In genomic region chr9:115808695-115809094, GRCh38 we compare ENCODE assay signal across 26 cellular contexts.
DNase-seq lines count a peak whose midpoint lies in the region; ATAC-seq and TF ChIP-seq lines count a peak whose summit lies in the region.
"Had no signal": no experiment of that assay in that cellular context is flagged by ENCODE, and none has a peak within 500 bp of the region (broad histone marks: within the 10 kb centered on the region; RNA-seq: fewer than 3 reads in every experiment).

No MANE protein-coding gene starts in this region.

- H2BK20ac ChIP-seq in IMR-90 (ENCODE audit: low read depth, low read length) = peak overlapping the region; percentile 59; the same call in 1 of the 2 replicates

- H3K9me1 ChIP-seq in IMR-90 (ENCODE audit: insufficient read depth, low read length) = no peaks in the 10 kb centered on the region

- no peak for TF ChIP-seq RAD21 in IMR-90 (IDR thresholded peaks at IDR 0.05; ENCODE audit: low read length)

- no CpG with 5 or more reads among the region's 5 CpGs for WGBS in IMR-90 (ENCODE audit: extremely low coverage in 2 of 2, insufficient read length in 1 of 2), 2 experiments

- in situ Hi-C loops in IMR-90 (cut with MboI; ENCODE audit: low sequenced_read_pairs) = no loop called here

- no peak overlapping the region for H4K8ac ChIP-seq in IMR-90 (ENCODE audit: low read depth in 2 of 2, low read length in 2 of 2)

- H2BK120ac ChIP-seq in IMR-90 (ENCODE audit: low read depth, low read length) = peak overlapping the region; percentile 21; the same call in 1 of the 2 replicates

- no TSS peak for BruUV-seq in IMR-90 (replicated peaks; lab: Mats Ljungman, UMichigan)

- peak overlapping the region; percentile 19; the same call in 1 of the 2 replicates for H3K27ac ChIP-seq in IMR-90 (ENCODE audit: insufficient read depth, low read length)
- H3K27ac ChIP-seq: dorsolateral prefrontal cortex, gastroesophageal sphincter, pancreas, right atrium auricular region, spleen, thoracic aorta had no signal

- no peaks in the 10 kb centered on the region for H3K79me1 ChIP-seq in IMR-90 (ENCODE audit: low read depth in 1 of 2, low read length in 2 of 2)

- H3K23ac ChIP-seq in IMR-90 (ENCODE audit: low read depth, low read length) = no peak overlapping the region

- intact Hi-C loops in IMR-90 (cut with micrococcal nuclease) = loop anchor here (5.0 kb wide), 2 partner anchors 216 to 344 kb away; partner anchors contain the start of gene PAPPA

- no peak overlapping the region for H4K91ac ChIP-seq in IMR-90 (ENCODE audit: insufficient read depth, low read depth, low read length)

- no peaks in the 10 kb centered on the region for H3K9me3 ChIP-seq in IMR-90 (ENCODE audit: control insufficient read depth, insufficient read depth, low read length)
- H3K9me3 ChIP-seq: pancreas, right atrium auricular region, thoracic aorta had no signal

- no peak overlapping the region for H3K4ac ChIP-seq in IMR-90 (ENCODE audit: low read depth, low read length)

- no peak overlapping the region for H2BK5ac ChIP-seq in IMR-90 (ENCODE audit: low read depth, low read length, poor library complexity, severe bottlenecking)

- TF ChIP-seq POLR2A in IMR-90 (IDR thresholded peaks at IDR 0.05; ENCODE audit: low read depth, low read length) = no peak

- H3K18ac ChIP-seq in IMR-90 (ENCODE audit: low read depth, low read length) = no peak overlapping the region

- H4K5ac ChIP-seq in IMR-90 (ENCODE audit: low read depth, low read length) = no peak overlapping the region

- H3K9ac ChIP-seq in IMR-90 (ENCODE audit: low read depth, low read length) = no peak overlapping the region

- H3K4me1 ChIP-seq in IMR-90 (ENCODE audit: control insufficient read depth, insufficient read depth, low read length) = peaks cover 6% of the 10 kb centered on the region
- H3K4me1 ChIP-seq: gastroesophageal sphincter, right atrium auricular region, spleen had no signal

- ATAC-seq in IMR-90 (ENCODE audit: low read depth) = peak; percentile 87
- ATAC-seq: gastroesophageal sphincter; left ventricle myocardium superior; natural killer cell treated with Interleukin-12 subunit alpha and Interleukin-12 subunit beta and Interleukin-15 and Interleukin-18, amount 100 ng/mL, for 72 hours had no signal

- no peak overlapping the region for H3K14ac ChIP-seq in IMR-90 (replicated peaks; ENCODE audit: low read depth, low read length)

- dilution Hi-C loops in IMR-90 (cut with HindIII; ENCODE audit: low sequenced_read_pairs, unreplicated experiment) = no loop called here

- no peak overlapping the region for H2BK15ac ChIP-seq in IMR-90 (ENCODE audit: low read depth, low read length)

- DNase-seq in IMR-90 = peak; percentile 88
- DNase-seq in astrocyte of the hippocampus (ENCODE audit: low read depth, low spot score) = peak; percentile 44
- DNase-seq in fibroblast of pulmonary artery (ENCODE audit: low read depth) = peak; percentile 26
- DNase-seq in COR-L47 (lab: John Stamatoyannopoulos, UW) = no peak
- no peak for DNase-seq in DMS53 treated with DMSO at 0.1 percent for 48 hours (lab: John Stamatoyannopoulos, UW; ENCODE audit: unreplicated experiment)
- DNase-seq in COLO829 (ENCODE audit: low spot score) = no peak
- no peak for DNase-seq in stimulated activated CD4-positive, alpha-beta T cell treated with anti-CD3 and anti-CD28 coated beads, Interleukin-2, amount 100 ng/mL, for 24 hours
- DNase-seq: activated CD4-positive, alpha-beta T cell treated with anti-CD3 and anti-CD28 coated beads for 1 hour; activated T-cell treated with anti-CD3 and anti-CD28 coated beads, Interleukin-2, amount 50 U/mL, for 1 hour; CD4-positive, alpha-beta memory T cell; dorsolateral prefrontal cortex; GF-D8; HFFc6; hypothalamus; left ventricle myocardium superior; NCI-H1694; NCI-H2171; NCI-H524 treated with DMSO at 0.1 percent for 48 hours; spleen; stimulated activated naive CD4-positive, alpha-beta T cell treated with Interleukin-2 at 50 U/mL for 16 hours; T-helper 1 cell had no signal

- no peak overlapping the region for H2AK9ac ChIP-seq in IMR-90 (replicated peaks; ENCODE audit: low read depth, low read length, poor library complexity)

- no peak overlapping the region for H3K56ac ChIP-seq in IMR-90 (ENCODE audit: extremely low read depth, insufficient read depth, low read length)

- H4K20me1 ChIP-seq in IMR-90 (ENCODE audit: insufficient read depth, low read length) = no peaks in the 10 kb centered on the region

- H2AFZ ChIP-seq in IMR-90 (replicated peaks; ENCODE audit: low read length, poor library complexity) = no peak overlapping the region

- no peaks in the 10 kb centered on the region for H3K36me3 ChIP-seq in IMR-90 (ENCODE audit: control insufficient read depth, insufficient read depth, low read length)
- H3K36me3 ChIP-seq: gastroesophageal sphincter, pancreas, right atrium auricular region, spleen, thoracic aorta had no signal

- CTCF ChIA-PET in IMR-90 (lab: Yijun Ruan, JAX) = no interaction called here

- POLR2A ChIA-PET in IMR-90 (lab: Charles Lee; ENCODE audit: unreplicated experiment) = no interaction called here

- H2AK5ac ChIP-seq in IMR-90 (ENCODE audit: low read depth, low read length) = peak overlapping the region; percentile 76; the same call in 1 of the 2 replicates

- H3K4me2 ChIP-seq in IMR-90 (ENCODE audit: low read depth, low read length) = peak overlapping the region; percentile 8; the same call in 1 of the 2 replicates

- H3K27me3 ChIP-seq in IMR-90 (ENCODE audit: control insufficient read depth, insufficient read depth, low read length) = no peaks in the 10 kb centered on the region
- H3K27me3 ChIP-seq: gastroesophageal sphincter, pancreas, right atrium auricular region, spleen had no signal

- no peak overlapping the region for H3K4me3 ChIP-seq in IMR-90 (ENCODE audit: insufficient read depth, low read depth, low read length)
- H3K4me3 ChIP-seq in fibroblast of pulmonary artery (replicated peaks; ENCODE audit: low read depth, low read length) = no peak overlapping the region
- H3K4me3 ChIP-seq: dorsolateral prefrontal cortex, gastroesophageal sphincter, pancreas, right atrium auricular region, spleen, thoracic aorta had no signal

- no peak for TF ChIP-seq CTCF in IMR-90 (conservative IDR thresholded peaks at IDR 0.05; ENCODE audit: low read depth, low read length)
- TF ChIP-seq CTCF in fibroblast of pulmonary artery (IDR thresholded peaks at IDR 0.05; ENCODE audit: low read length, missing control alignments) = no peak

TF ChIP-seq in IMR-90, 13 proteins besides CTCF, POLR2A, EP300 and RAD21:
- 0 out of 2 replicates have a peak, but pooled peaks have one; percentile 13 for TF ChIP-seq FOS (IDR thresholded peaks at IDR 0.05; ENCODE audit: low read depth, low read length)
- peak; percentile 59 for TF ChIP-seq CEBPB (IDR thresholded peaks at IDR 0.05; ENCODE audit: low read depth, low read length)
- TF ChIP-seq RFX5 (IDR thresholded peaks at IDR 0.05; ENCODE audit: low read depth, low read length) = no peak

Comparison
In these comparisons a context has a peak if more than half of its experiments do, and no peak if none do; other contexts are left out.
1. DNase-seq: peak in IMR-90 (single experiment), astrocyte of the hippocampus (single experiment) and fibroblast of pulmonary artery (single experiment); none in COR-L47 (single experiment), DMS53 treated with DMSO at 0.1 percent for 48 hours (single experiment), COLO829 (single experiment) and stimulated activated CD4-positive, alpha-beta T cell treated with anti-CD3 and anti-CD28 coated beads, Interleukin-2, amount 100 ng/mL, for 24 hours (0 of 2).